ENCODE assay signal across 8 cellular contexts in genomic region chr1:9280015-9280860, GRCh38. TPM values are rescaled to one million over a fixed set of nuclear protein-coding genes. Genes with fewer than 3 reads are reported as not detected.
DNase-seq lines count a peak whose midpoint lies in the region; ATAC-seq and TF ChIP-seq lines count a peak whose summit lies in the region.

No MANE protein-coding gene starts in this region.

- H3K4me1 Mint-ChIP-seq in MCF 10A (ENCODE audit: insufficient read depth, unreplicated experiment) (peaks cover 37% of the 10 kb centered on the region), nephron (peaks cover 46% of the 10 kb centered on the region)
- H3K4me1 Mint-ChIP-seq in dendritic cell treated with granulocyte-macrophage colony-stimulating factor and Interleukin-4, amounts not matched to agents 40 ng/mL and 50 ng/mL, for 4 days (ENCODE audit: low read depth): peaks cover 81% of the 10 kb centered on the region

- H3K36me3 Mint-ChIP-seq in MCF 10A (ENCODE audit: insufficient read depth, unreplicated experiment): no peaks in the 10 kb centered on the region
- H3K36me3 Mint-ChIP-seq in dendritic cell treated with granulocyte-macrophage colony-stimulating factor and Interleukin-4, amounts not matched to agents 40 ng/mL and 50 ng/mL, for 4 days (ENCODE audit: low read depth): no peaks in the 10 kb centered on the region
- peaks cover 3% of the 10 kb centered on the region for H3K36me3 Mint-ChIP-seq in nephron (ENCODE audit: low read depth)

- H3K4me3 ChIP-seq in breast epithelium: no peak overlapping the region
- 0 out of 2 replicates have a peak overlapping the region, but pooled peaks have one; percentile 17 for H3K4me3 ChIP-seq in WI38 (ENCODE audit: low read depth, low read length)

- H3K27me3 Mint-ChIP-seq in MCF 10A (ENCODE audit: insufficient read depth, unreplicated experiment): no peaks in the 10 kb centered on the region
- H3K27me3 Mint-ChIP-seq in dendritic cell treated with granulocyte-macrophage colony-stimulating factor and Interleukin-4, amounts not matched to agents 40 ng/mL and 50 ng/mL, for 4 days: peaks cover 18% of the 10 kb centered on the region
- peaks cover 18% of the 10 kb centered on the region for H3K27me3 Mint-ChIP-seq in nephron (ENCODE audit: low read depth)

- POLR2A ChIA-PET in MCF 10A (lab: Yijun Ruan, JAX): interaction anchor here (0.8 to 1.3 kb wide), 3 partner anchors 9 to 193 kb away, joined by 3 to 4 read pairs (median 4); no protein-coding TSS in a partner anchor

- TF ChIP-seq CTCF in MCF 10A (IDR thresholded peaks at IDR 0.05; ENCODE audit: unreplicated experiment) (peak; percentile 14), breast epithelium (IDR thresholded peaks at IDR 0.05) (no peak), WI38 (IDR thresholded peaks at IDR 0.05; ENCODE audit: low read depth, low read length) (no peak), nephron (IDR thresholded peaks at IDR 0.05; ENCODE audit: unreplicated experiment in 3 of 3) (no peak)

- ATAC-seq in HG02759 (IDR thresholded peaks at IDR 0.05; ENCODE audit: unreplicated experiment): no peak

- no TSS peak for BruUV-seq in MCF 10A (replicated peaks; lab: Mats Ljungman, UMichigan)

- intact Hi-C loops in MCF 10A (cut with micrococcal nuclease) (loop anchor here (10.0 kb wide), 1 partner anchor 165 kb away; no protein-coding TSS in a partner anchor), breast epithelium (cut with DNase I; ENCODE audit: low total_unique reads) (loop anchor here (10.0 kb wide), 1 partner anchor 215 kb away; no protein-coding TSS in a partner anchor)
- intact Hi-C loops in dendritic cell treated with granulocyte-macrophage colony-stimulating factor and Interleukin-4, amounts not matched to agents 40 ng/mL and 50 ng/mL, for 4 days (cut with micrococcal nuclease): no loop called here

- no peaks in the 10 kb centered on the region for H3K4me1 ChIP-seq in breast epithelium

- CTCF ChIA-PET in MCF 10A (lab: Yijun Ruan, JAX): interaction anchor here (0.7 to 1.7 kb wide), 6 partner anchors 9 to 203 kb away, joined by 3 to 12 read pairs (median 4); no protein-coding TSS in a partner anchor

- peaks cover 3 to 13% of the 10 kb centered on the region in 2 donors for H3K9me3 ChIP-seq in breast epithelium

- H3K4me3 Mint-ChIP-seq in MCF 10A (ENCODE audit: unreplicated experiment) (peak overlapping the region; percentile 62), nephron (peak overlapping the region; percentile 16 to 61 (median 55))
- H3K4me3 Mint-ChIP-seq in dendritic cell treated with granulocyte-macrophage colony-stimulating factor and Interleukin-4, amounts not matched to agents 40 ng/mL and 50 ng/mL, for 4 days: peak overlapping the region; percentile 51

- peak; percentile 91 for DNase-seq in MCF 10A (ENCODE audit: unreplicated experiment)
- no peak for DNase-seq in breast epithelium (ENCODE audit: low spot score in 2 of 2)
- DNase-seq in SIG-M5 (lab: John Stamatoyannopoulos, UW): no peak
- DNase-seq in SK-N-DZ (ENCODE audit: low spot score): no peak

- peak overlapping the region in 1 of 2 donors; percentile 7 for H3K27ac ChIP-seq in breast epithelium

- TF ChIP-seq POLR2A in breast epithelium (IDR thresholded peaks at IDR 0.05): no peak

- no peak overlapping the region for H3K27ac Mint-ChIP-seq in MCF 10A (ENCODE audit: low read depth, unreplicated experiment)
- H3K27ac Mint-ChIP-seq in dendritic cell treated with granulocyte-macrophage colony-stimulating factor and Interleukin-4, amounts not matched to agents 40 ng/mL and 50 ng/mL, for 4 days: peak overlapping the region; percentile 61
- peak overlapping the region in 2 of 3 experiments; percentile 37 to 57 for H3K27ac Mint-ChIP-seq in nephron

- no peaks in the 10 kb centered on the region for H3K36me3 ChIP-seq in breast epithelium

- no peaks in the 10 kb centered on the region for H3K9me3 Mint-ChIP-seq in MCF 10A (ENCODE audit: unreplicated experiment)
- no peaks in the 10 kb centered on the region for H3K9me3 Mint-ChIP-seq in dendritic cell treated with granulocyte-macrophage colony-stimulating factor and Interleukin-4, amounts not matched to agents 40 ng/mL and 50 ng/mL, for 4 days
- H3K9me3 Mint-ChIP-seq in nephron: peaks cover 14% of the 10 kb centered on the region

- no peaks in the 10 kb centered on the region for H3K27me3 ChIP-seq in breast epithelium

RNA-seq across cellular contexts. Expression of gene SPSB1, which starts 12.5 kb away (rescaled TPM):
- 8.2 and 16.2 TPM in 2 replicates for total RNA-seq in MCF 10A (2022)
- 10 to 100 TPM; 30.6 to 52.5 (median 34.4) TPM for total RNA-seq in breast epithelium
- 1.3 and 1.8 TPM in 2 replicates for polyA plus RNA-seq in SK-N-DZ (2014; cell fraction: cytosol; rRNA removed)
- 0.81 and 1.3 TPM in 2 replicates for polyA plus RNA-seq in SK-N-DZ (2014; cell fraction: nucleus; rRNA removed)

RNA-seq across cellular contexts. Expression of gene H6PD, which starts 45.7 kb away (rescaled TPM):
- 23.6 and 28.7 TPM in 2 replicates for total RNA-seq in MCF 10A (2022)
- 10 to 100 TPM; 46.4 to 77.4 (median 49.5) TPM for total RNA-seq in breast epithelium
- polyA plus RNA-seq in SK-N-DZ (2014; cell fraction: cytosol; rRNA removed): 1.6 and 1.9 TPM in 2 replicates
- polyA plus RNA-seq in SK-N-DZ (2014; cell fraction: nucleus; rRNA removed): 1.6 and 2.0 TPM in 2 replicates
